In genomic region chr2:141565597-141565996, GRCh38 we compare ENCODE assay signal across 28 cellular contexts.
"Had no signal": no experiment of that assay in that cellular context is flagged by ENCODE, and none has a peak within 500 bp of the region (broad histone marks: within the 10 kb centered on the region; RNA-seq: fewer than 3 reads in every experiment).

No MANE protein-coding gene starts in this region.

- H2AFZ ChIP-seq: neural progenitor cell, parathyroid adenoma had no signal

- H3K4me3 Mint-ChIP-seq: nephron; neural progenitor cell; stimulated activated effector memory CD8-positive, alpha-beta T cell treated with anti-CD3 and anti-CD28 coated beads, Interleukin-12 subunit alpha, Interleukin-12 subunit beta, amount 100 ng/mL, for 72 hours; stimulated activated naive B cell treated with anti-CD40 and anti-IgM and Interleukin-4, amounts not matched to agents 10 μg/mL and 1 μg/mL and 100 μg/mL, for 72 hours; stimulated activated naive CD8-positive, alpha-beta T cell treated with anti-CD3 and anti-CD28 coated beads, Interleukin-15, Interleukin-2, amounts not matched to agents 100 ng/mL and 50 ng/mL, for 24 hours had no signal

- H3K27ac ChIP-seq: neural progenitor cell, ovary, parathyroid adenoma, psoas muscle, right lobe of liver, sigmoid colon, stomach, thoracic aorta, thyroid gland, tibial nerve, upper lobe of left lung, vagina had no signal

- H3K9me3 Mint-ChIP-seq: nephron; stimulated activated effector memory CD8-positive, alpha-beta T cell treated with anti-CD3 and anti-CD28 coated beads, Interleukin-12 subunit alpha, Interleukin-12 subunit beta, amount 100 ng/mL, for 72 hours; stimulated activated naive B cell treated with anti-CD40 and anti-IgM and Interleukin-4, amounts not matched to agents 10 μg/mL and 1 μg/mL and 100 μg/mL, for 72 hours; stimulated activated naive CD8-positive, alpha-beta T cell treated with anti-CD3 and anti-CD28 coated beads, Interleukin-15, Interleukin-2, amounts not matched to agents 100 ng/mL and 50 ng/mL, for 24 hours had no signal

- H3K79me2 ChIP-seq: parathyroid adenoma had no signal

- H3K27ac Mint-ChIP-seq: nephron; neural progenitor cell; progenitor cell of endocrine pancreas; stimulated activated effector memory CD8-positive, alpha-beta T cell treated with anti-CD3 and anti-CD28 coated beads, Interleukin-12 subunit alpha, Interleukin-12 subunit beta, amount 100 ng/mL, for 72 hours; stimulated activated naive B cell treated with anti-CD40 and anti-IgM and Interleukin-4, amounts not matched to agents 10 μg/mL and 1 μg/mL and 100 μg/mL, for 72 hours; stimulated activated naive CD8-positive, alpha-beta T cell treated with anti-CD3 and anti-CD28 coated beads, Interleukin-15, Interleukin-2, amounts not matched to agents 100 ng/mL and 50 ng/mL, for 24 hours had no signal

- H3K9me3 ChIP-seq: ovary, psoas muscle, right lobe of liver, sigmoid colon, stomach, thoracic aorta, thyroid gland, tibial nerve, upper lobe of left lung, vagina had no signal

- H3K4me2 ChIP-seq: neural progenitor cell had no signal

- H3K27me3 ChIP-seq: neural progenitor cell, ovary, right lobe of liver, sigmoid colon, stomach, thyroid gland, tibial nerve, upper lobe of left lung, vagina had no signal

- ATAC-seq: psoas muscle; right cardiac atrium; right lobe of liver; stimulated activated effector memory CD8-positive, alpha-beta T cell treated with anti-CD3 and anti-CD28 coated beads, Interleukin-12 subunit alpha, Interleukin-12 subunit beta, amount 100 ng/mL, for 72 hours; stimulated activated naive B cell treated with anti-CD40 and anti-IgM and Interleukin-4, amounts not matched to agents 10 μg/mL and 1 μg/mL and 100 μg/mL, for 72 hours had no signal

- H3K36me3 ChIP-seq: neural progenitor cell, ovary, right lobe of liver, sigmoid colon, stomach, thoracic aorta, thyroid gland, tibial nerve, upper lobe of left lung, vagina had no signal

- H3K9ac ChIP-seq: neural progenitor cell, parathyroid adenoma had no signal

- DNase-seq: occipital lobe; ovary; posterior cingulate gyrus; psoas muscle; right cardiac atrium; right lobe of liver; sigmoid colon; small intestine; stimulated activated CD4-positive, alpha-beta T cell treated with anti-CD3 and anti-CD28 coated beads, Interleukin-15, amount 100 ng/mL, for 24 hours; stimulated activated CD4-positive, alpha-beta T cell treated with anti-CD3 and anti-CD28 coated beads, Interleukin-2, amount 100 ng/mL, for 24 hours; stimulated activated CD4-positive, alpha-beta T cell treated with anti-CD3 and anti-CD28 coated beads, Interleukin-2, amount 100 ng/mL, for 48 hours; stimulated activated CD4-positive, alpha-beta T cell treated with anti-CD3 and anti-CD28 coated beads, Interleukin-4, amount 100 ng/mL, for 24 hours; stimulated activated naive B cell treated with anti-CD40 and anti-IgM and Interleukin-4, amounts not matched to agents 10 μg/mL and 1 μg/mL and 100 μg/mL, for 72 hours; stimulated activated naive CD4-positive, alpha-beta T cell treated with Interleukin-2 at 50 U/mL for 16 hours; stomach; thyroid gland; trophoblast cell; upper lobe of left lung had no signal

- H3K4me3 ChIP-seq: neural progenitor cell, ovary, psoas muscle, right lobe of liver, sigmoid colon, stomach, thoracic aorta, thyroid gland, tibial nerve, upper lobe of left lung, vagina had no signal

- H3K27me3 Mint-ChIP-seq: progenitor cell of endocrine pancreas; stimulated activated naive B cell treated with anti-CD40 and anti-IgM and Interleukin-4, amounts not matched to agents 10 μg/mL and 1 μg/mL and 100 μg/mL, for 72 hours; stimulated activated naive CD8-positive, alpha-beta T cell treated with anti-CD3 and anti-CD28 coated beads, Interleukin-15, Interleukin-2, amounts not matched to agents 100 ng/mL and 50 ng/mL, for 24 hours had no signal

- H3K4me1 ChIP-seq: parathyroid adenoma, psoas muscle, right lobe of liver, sigmoid colon, thyroid gland, tibial nerve, upper lobe of left lung, vagina had no signal

- H3K36me3 Mint-ChIP-seq: neural progenitor cell; stimulated activated effector memory CD8-positive, alpha-beta T cell treated with anti-CD3 and anti-CD28 coated beads, Interleukin-12 subunit alpha, Interleukin-12 subunit beta, amount 100 ng/mL, for 72 hours; stimulated activated naive B cell treated with anti-CD40 and anti-IgM and Interleukin-4, amounts not matched to agents 10 μg/mL and 1 μg/mL and 100 μg/mL, for 72 hours had no signal

- FAIRE-seq: small intestine, urothelium cell line had no signal

- H3K4me1 Mint-ChIP-seq: stimulated activated effector memory CD8-positive, alpha-beta T cell treated with anti-CD3 and anti-CD28 coated beads, Interleukin-12 subunit alpha, Interleukin-12 subunit beta, amount 100 ng/mL, for 72 hours; stimulated activated naive B cell treated with anti-CD40 and anti-IgM and Interleukin-4, amounts not matched to agents 10 μg/mL and 1 μg/mL and 100 μg/mL, for 72 hours had no signal
